10 cellular contexts compared by ENCODE assay signal in the genomic region with DNA sequence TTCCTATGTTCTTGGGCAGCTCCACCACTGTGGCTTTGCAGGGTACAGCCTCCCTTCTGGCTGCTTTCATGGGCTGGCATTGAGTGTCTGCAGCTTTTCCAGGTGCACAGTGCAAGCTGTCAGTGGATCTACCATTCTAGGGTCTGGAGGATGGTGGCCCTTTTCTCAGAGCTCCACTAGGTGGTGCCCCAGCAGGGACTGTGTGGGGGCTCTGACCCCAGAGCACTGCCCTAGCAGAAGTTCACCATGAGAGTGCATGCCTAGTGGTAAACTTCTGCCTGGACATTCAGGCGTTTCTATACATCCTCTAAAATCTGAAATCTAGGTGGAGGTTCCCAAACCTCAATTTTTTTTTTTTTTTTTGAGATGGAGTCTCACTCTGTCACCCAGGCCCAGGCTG. TPM values are rescaled to one million over a fixed set of nuclear protein-coding genes. Genes with fewer than 3 reads are reported as not detected.
DNase-seq lines count a peak whose midpoint lies in the region; TF ChIP-seq lines count a peak whose summit lies in the region.
"Not testable (repeated sequence)": the region's sequence is repeated elsewhere in the genome, so short reads cannot be mapped to it uniquely, and the experiment has no call there.
"Had no signal": no experiment of that assay in that cellular context is flagged by ENCODE, and none has a peak within 500 bp of the region (broad histone marks: within the 10 kb centered on the region; RNA-seq: fewer than 3 reads in every experiment).

No MANE protein-coding gene starts in this region.

- not testable (repeated sequence) for H3K27me3 Mint-ChIP-seq in activated naive CD4-positive, alpha-beta T cell treated with anti-CD3 and anti-CD28 coated beads, Interleukin-2, amount 10 ng/mL, durations not matched to agents 7 days and 5 days

- H3F3A ChIP-seq in SK-N-SH (replicated peaks; ENCODE audit: insufficient read depth): not testable (repeated sequence)

- H2BK120ac ChIP-seq in mesendoderm (ENCODE audit: low read depth, low read length): not testable (repeated sequence)

- not testable (repeated sequence) for H3K27ac ChIP-seq in 22Rv1; SK-N-SH (ENCODE audit: low read depth in 2 of 2, low read length in 1 of 2); mesendoderm (ENCODE audit: low read depth, low read length)

- H3K36me3 ChIP-seq in SK-N-SH (replicated peaks in 1 of 2; ENCODE audit: control insufficient read depth in 1 of 2, insufficient read depth in 2 of 2, low read length in 1 of 2); mesendoderm (ENCODE audit: control insufficient read depth, insufficient read depth, low read length): not testable (repeated sequence)

- not testable (repeated sequence) for H3K27ac Mint-ChIP-seq in activated naive CD4-positive, alpha-beta T cell treated with anti-CD3 and anti-CD28 coated beads, Interleukin-2, amount 10 ng/mL, durations not matched to agents 7 days and 5 days

- CTCF ChIA-PET in SK-N-SH (lab: Yijun Ruan, JAX): interaction anchor here (1.2 kb wide), 1 partner anchor 173 kb away, joined by 3 read pairs; no protein-coding TSS in a partner anchor
- CTCF ChIA-PET in activated naive CD4-positive, alpha-beta T cell treated with anti-CD3 and anti-CD28 coated beads, Interleukin-2, amount 10 ng/mL, durations not matched to agents 7 days and 5 days (lab: Charles Lee): interaction anchor here (0.6 to 1.4 kb wide), 5 partner anchors 10 to 361 kb away, joined by 3 to 6 read pairs (median 5); no protein-coding TSS in a partner anchor

- not testable (repeated sequence) for TF ChIP-seq POLR2A in NB4 (IDR thresholded peaks at IDR 0.05; ENCODE audit: extremely low read depth, insufficient read length)

- not testable (repeated sequence) for H3K18ac ChIP-seq in mesendoderm (ENCODE audit: low read length)

- not testable (repeated sequence) for H3K4me3 ChIP-seq in NB4 (ENCODE audit: low read depth, low read length); SK-N-SH (ENCODE audit: low read depth in 2 of 2, low read length in 1 of 2); fibroblast of villous mesenchyme (ENCODE audit: low read depth, low read length); mesendoderm (ENCODE audit: low read length)

- not testable (repeated sequence) for H3K9me3 ChIP-seq in SK-N-SH

- H2BK5ac ChIP-seq in mesendoderm (ENCODE audit: low read length): not testable (repeated sequence)

- not testable (repeated sequence) for H3K79me1 ChIP-seq in mesendoderm (ENCODE audit: low read length)

- H3K4me3 Mint-ChIP-seq in activated naive CD4-positive, alpha-beta T cell treated with anti-CD3 and anti-CD28 coated beads, Interleukin-2, amount 10 ng/mL, durations not matched to agents 7 days and 5 days: not testable (repeated sequence)

- H4K8ac ChIP-seq in mesendoderm (ENCODE audit: low read depth, low read length): not testable (repeated sequence)

- not testable (repeated sequence) for TF ChIP-seq RAD21 in SK-N-SH (IDR thresholded peaks at IDR 0.05; ENCODE audit: low read length)

- H3K79me2 ChIP-seq in SK-N-SH (ENCODE audit: insufficient read depth); mesendoderm (ENCODE audit: control insufficient read depth, insufficient read depth, low read length): not testable (repeated sequence)

- WGBS in SK-N-SH (ENCODE audit: low lambda C conversion rate): 8% methylated on average over 1 of the region's 1 CpG
- WGBS in mesendoderm (ENCODE audit: extremely low coverage, insufficient coverage, low lambda C conversion rate): no CpG with 5 or more reads among the region's 1 CpG

- H2BK15ac ChIP-seq in mesendoderm (replicated peaks; ENCODE audit: low read depth): not testable (repeated sequence)

- not testable (repeated sequence) for H3K4ac ChIP-seq in mesendoderm (ENCODE audit: low read depth, low read length)

- H3K36me3 Mint-ChIP-seq in activated naive CD4-positive, alpha-beta T cell treated with anti-CD3 and anti-CD28 coated beads, Interleukin-2, amount 10 ng/mL, durations not matched to agents 7 days and 5 days: not testable (repeated sequence)

- H3K4me1 Mint-ChIP-seq in activated naive CD4-positive, alpha-beta T cell treated with anti-CD3 and anti-CD28 coated beads, Interleukin-2, amount 10 ng/mL, durations not matched to agents 7 days and 5 days: peaks cover 14% of the 10 kb centered on the region

- H3K23ac ChIP-seq in mesendoderm (ENCODE audit: low read length): not testable (repeated sequence)

- not testable (repeated sequence) for H3K4me1 ChIP-seq in SK-N-SH (ENCODE audit: control insufficient read depth in 1 of 2, insufficient read depth in 2 of 2, low read depth in 1 of 2, low read length in 1 of 2); mesendoderm (ENCODE audit: control insufficient read depth, low read depth, low read length)

- H2AK5ac ChIP-seq in mesendoderm (ENCODE audit: low read length): not testable (repeated sequence)

- H3K4me2 ChIP-seq in SK-N-SH; mesendoderm (ENCODE audit: low read length): not testable (repeated sequence)

- DNase-seq in EH (ENCODE audit: low read depth): peak; percentile 10
- DNase-seq in GM13977 (ENCODE audit: low spot score); SK-N-SH; fibroblast of villous mesenchyme (ENCODE audit: low read depth): not testable (repeated sequence)
- peak; percentile 26 for DNase-seq in NB4 (ENCODE audit: low read depth)
- DNase-seq in activated naive CD4-positive, alpha-beta T cell treated with anti-CD3 and anti-CD28 coated beads, Interleukin-2, amount 10 ng/mL, durations not matched to agents 7 days and 5 days: peak; percentile 22
- peak; percentile 4 for DNase-seq in mesendoderm

- not testable (repeated sequence) for TF ChIP-seq EP300 in SK-N-SH (IDR thresholded peaks at IDR 0.05; ENCODE audit: borderline replicate concordance in 1 of 2, low read depth in 1 of 2, low read length in 1 of 2)

- TF ChIP-seq CTCF in 22Rv1 (IDR thresholded peaks at IDR 0.05): peak; percentile 26
- TF ChIP-seq CTCF in GM13977 (IDR thresholded peaks at IDR 0.05; ENCODE audit: extremely low read depth, insufficient read depth, missing control alignments): peak; percentile 29
- not testable (repeated sequence) for TF ChIP-seq CTCF in NB4 (IDR thresholded peaks at IDR 0.05; ENCODE audit: low read depth, low read length)
- peak; percentile 23; the same call in 1 of the 2 replicates for TF ChIP-seq CTCF in SK-N-SH (IDR thresholded peaks at IDR 0.05)
- peak; percentile 35 for TF ChIP-seq CTCF in fibroblast of villous mesenchyme (IDR thresholded peaks at IDR 0.05; ENCODE audit: insufficient read depth, low read depth, low read length)

- H4K20me1 ChIP-seq in SK-N-SH (ENCODE audit: insufficient read depth): not testable (repeated sequence)

- not testable (repeated sequence) for H3K9me2 ChIP-seq in SK-N-SH

- H3K9me3 Mint-ChIP-seq in activated naive CD4-positive, alpha-beta T cell treated with anti-CD3 and anti-CD28 coated beads, Interleukin-2, amount 10 ng/mL, durations not matched to agents 7 days and 5 days: not testable (repeated sequence)

- not testable (repeated sequence) for H2AFZ ChIP-seq in SK-N-SH (ENCODE audit: low read depth)

- not testable (repeated sequence) for H3K9ac ChIP-seq in SK-N-SH; mesendoderm (ENCODE audit: low read length)

- in situ Hi-C loops in GM13977 (cut with MboI; ENCODE audit: low pct_unique_long_range_greater_than_20kb, low sequenced_read_pairs, unreplicated experiment): not testable (repeated sequence)

- not testable (repeated sequence) for H3K56ac ChIP-seq in mesendoderm (ENCODE audit: low read length)

- not testable (repeated sequence) for H3K27me3 ChIP-seq in SK-N-SH (ENCODE audit: insufficient read depth); mesendoderm (ENCODE audit: insufficient read depth, low read length, poor library complexity)

- POLR2A ChIA-PET in SK-N-SH (lab: Yijun Ruan, JAX): not testable (repeated sequence)

- H4K5ac ChIP-seq in mesendoderm (ENCODE audit: low read length): not testable (repeated sequence)

RNA-seq across cellular contexts. Expression of gene AKR1C4, which starts 13.6 kb away (rescaled TPM):
- not detected in 2 replicates for polyA plus RNA-seq in SK-N-SH (2012; rRNA removed)
- not detected in 2 replicates for polyA plus RNA-seq in SK-N-SH (2012; cell fraction: cytosol; rRNA removed)
- polyA plus RNA-seq in SK-N-SH (2012; cell fraction: nucleus; rRNA removed): not detected in 2 replicates
- total RNA-seq in fibroblast of villous mesenchyme: not detected in 2 replicates
- not detected for polyA plus RNA-seq in mesendoderm (2013, experiment 1 of 2)
- not detected for polyA plus RNA-seq in mesendoderm (2013, experiment 2 of 2)
- total RNA-seq: CD4-positive, CD25-positive, alpha-beta regulatory T cell; IMR-90 had no signal
- polyA plus RNA-seq: CD4-positive, CD25-positive, alpha-beta regulatory T cell; IMR-90 had no signal

RNA-seq across cellular contexts. Expression of gene AKR1C8, which starts 25.3 kb away (rescaled TPM):
- polyA plus RNA-seq in SK-N-SH (2012; rRNA removed): not detected in 2 replicates
- polyA plus RNA-seq in SK-N-SH (2012; cell fraction: cytosol; rRNA removed): not detected in 2 replicates
- not detected in 2 replicates for polyA plus RNA-seq in SK-N-SH (2012; cell fraction: nucleus; rRNA removed)
- not detected in 2 replicates for total RNA-seq in fibroblast of villous mesenchyme
- polyA plus RNA-seq in mesendoderm (2013, experiment 1 of 2): not detected
- polyA plus RNA-seq in mesendoderm (2013, experiment 2 of 2): not detected
- total RNA-seq: IMR-90 had no signal
- polyA plus RNA-seq: IMR-90 had no signal
